37 cellular contexts compared by ENCODE assay signal in the genomic region with DNA sequence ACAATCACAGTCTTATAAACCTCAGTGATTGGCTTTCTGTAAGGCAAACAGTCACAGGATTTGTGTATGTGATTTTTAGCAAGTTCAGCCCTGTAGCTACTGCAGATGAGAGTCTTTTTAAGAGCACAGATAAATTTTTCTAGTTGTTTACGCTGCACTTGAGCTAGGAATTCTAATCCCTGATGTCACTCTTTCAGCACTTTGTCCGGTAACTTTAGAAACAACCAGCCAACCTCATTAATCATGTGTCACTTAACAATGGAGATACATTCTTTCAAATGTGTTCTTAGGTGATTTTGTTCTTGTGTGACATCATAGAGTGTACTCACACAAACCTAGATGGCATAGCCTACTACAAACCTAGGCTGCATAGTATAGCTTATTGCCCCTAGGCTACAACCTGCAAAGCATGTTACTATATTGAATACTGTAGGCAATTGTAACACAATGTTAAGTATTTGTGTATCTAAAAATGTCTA. TPM values are rescaled to one million over a fixed set of nuclear protein-coding genes. Genes with fewer than 3 reads are reported as not detected.
A peak's percentile ranks its signal among the peaks of the same experiment; 100 is the strongest.
DNase-seq lines count a peak whose midpoint lies in the region; ATAC-seq and TF ChIP-seq lines count a peak whose summit lies in the region.
"Had no signal": no experiment of that assay in that cellular context is flagged by ENCODE, and none has a peak within 500 bp of the region (broad histone marks: within the 10 kb centered on the region; RNA-seq: fewer than 3 reads in every experiment).

No MANE protein-coding gene starts in this region.

- POLR2A ChIA-PET in HEK293T (lab: Yijun Ruan, JAX) = interaction anchor here (0.7 kb wide), 1 partner anchor 496 kb away, joined by 3 read pairs; no protein-coding TSS in a partner anchor

- DNase-seq in Right ventricle myocardium inferior (ENCODE audit: missing footprints) (no peak), right cardiac atrium (no peak), HEK293T (ENCODE audit: extremely low spot score) (no peak), renal cortical epithelial cell (ENCODE audit: low read depth) (peak; percentile 2), prostate gland (ENCODE audit: low spot score) (no peak), coronary artery (ENCODE audit: low spot score) (no peak), glutamatergic neuron (no peak)
- DNase-seq: activated CD4-positive, alpha-beta memory T cell treated with anti-CD3 and anti-CD28 coated beads for 36 hours; activated CD4-positive, CD25-positive, alpha-beta regulatory T cell; activated CD8-positive, alpha-beta memory T cell treated with anti-CD3 and anti-CD28 coated beads, Interleukin-2, amount 50 U/mL, for 4 hours; amygdala; BE2C; colonic mucosa; DMS79 treated with DMSO at 0.1 percent for 48 hours; effector memory CD4-positive, alpha-beta T cell; foreskin keratinocyte; GF-D8; KBM-7; MM.1S; naive B cell; NCI-H146; NCI-H69; psoas muscle; stimulated activated naive CD8-positive, alpha-beta T cell treated with anti-CD3 and anti-CD28 coated beads, Interleukin-15, amount 100 ng/mL, for 72 hours; T-helper 1 cell; tibial artery had no signal

- H3K36me3 Mint-ChIP-seq in glutamatergic neuron (ENCODE audit: unreplicated experiment) = no peaks in the 10 kb centered on the region
- H3K36me3 Mint-ChIP-seq: activated CD4-positive, alpha-beta memory T cell treated with anti-CD3 and anti-CD28 coated beads for 36 hours; activated naive CD4-positive, alpha-beta T cell treated with anti-CD3 and anti-CD28 coated beads, Interleukin-2, amount 50 U/mL, for 24 hours; mesothelial cell of epicardium; naive B cell had no signal

- no peaks in the 10 kb centered on the region for H3K9me3 ChIP-seq in right cardiac atrium (ENCODE audit: control insufficient read depth, low read length)
- H3K9me3 ChIP-seq in prostate gland = no peaks in the 10 kb centered on the region
- H3K9me3 ChIP-seq: BE2C, colonic mucosa, esophagus muscularis mucosa, psoas muscle, SJSA1, tibial artery had no signal

- ATAC-seq in Right ventricle myocardium inferior (peak; percentile 76), right cardiac atrium (no peak), esophagus mucosa (peak; percentile 50)
- ATAC-seq: activated T-helper 17 cell treated with anti-CD3 and anti-CD28 coated beads, Interleukin-2, amount 50 U/mL, for 72 hours; foreskin keratinocyte; left lobe of liver; stimulated activated naive CD8-positive, alpha-beta T cell treated with anti-CD3 and anti-CD28 coated beads, Interleukin-15, amount 100 ng/mL, for 72 hours had no signal

- H3K4me3 Mint-ChIP-seq in glutamatergic neuron (ENCODE audit: unreplicated experiment) = no peak overlapping the region
- H3K4me3 Mint-ChIP-seq: activated CD4-positive, alpha-beta memory T cell treated with anti-CD3 and anti-CD28 coated beads for 36 hours; activated naive CD4-positive, alpha-beta T cell treated with anti-CD3 and anti-CD28 coated beads, Interleukin-2, amount 50 U/mL, for 24 hours; activated T-helper 17 cell treated with anti-CD3 and anti-CD28 coated beads, Interleukin-2, amount 50 U/mL, for 72 hours; mesothelial cell of epicardium; naive B cell; stimulated activated naive CD8-positive, alpha-beta T cell treated with anti-CD3 and anti-CD28 coated beads, Interleukin-15, amount 100 ng/mL, for 72 hours had no signal

- H3K4me1 Mint-ChIP-seq in glutamatergic neuron (ENCODE audit: low read depth, unreplicated experiment) = peaks cover 7% of the 10 kb centered on the region
- H3K4me1 Mint-ChIP-seq: activated naive CD4-positive, alpha-beta T cell treated with anti-CD3 and anti-CD28 coated beads, Interleukin-2, amount 50 U/mL, for 24 hours; activated T-helper 17 cell treated with anti-CD3 and anti-CD28 coated beads, Interleukin-2, amount 50 U/mL, for 72 hours; naive B cell had no signal

- H3K4me3 ChIP-seq in right cardiac atrium (ENCODE audit: low read length) (no peak overlapping the region), prostate gland (no peak overlapping the region), coronary artery (no peak overlapping the region)
- H3K4me3 ChIP-seq: colonic mucosa, esophagus muscularis mucosa, psoas muscle, SJSA1, skin epidermis, tibial artery had no signal

- H3K27ac Mint-ChIP-seq in glutamatergic neuron (ENCODE audit: unreplicated experiment) = no peak overlapping the region
- H3K27ac Mint-ChIP-seq: activated CD4-positive, alpha-beta memory T cell treated with anti-CD3 and anti-CD28 coated beads for 36 hours; activated naive CD4-positive, alpha-beta T cell treated with anti-CD3 and anti-CD28 coated beads, Interleukin-2, amount 50 U/mL, for 24 hours; activated T-helper 17 cell treated with anti-CD3 and anti-CD28 coated beads, Interleukin-2, amount 50 U/mL, for 72 hours; mesothelial cell of epicardium; naive B cell; stimulated activated naive CD8-positive, alpha-beta T cell treated with anti-CD3 and anti-CD28 coated beads, Interleukin-15, amount 100 ng/mL, for 72 hours had no signal

- 27% methylated on average over 2 of the region's 2 CpGs for WGBS in right cardiac atrium
- 31% methylated on average over 2 of the region's 2 CpGs for WGBS in prostate gland

- H3K9me3 Mint-ChIP-seq in glutamatergic neuron (ENCODE audit: unreplicated experiment) = peaks cover 2% of the 10 kb centered on the region
- H3K9me3 Mint-ChIP-seq: activated CD4-positive, alpha-beta memory T cell treated with anti-CD3 and anti-CD28 coated beads for 36 hours; activated naive CD4-positive, alpha-beta T cell treated with anti-CD3 and anti-CD28 coated beads, Interleukin-2, amount 50 U/mL, for 24 hours; activated T-helper 17 cell treated with anti-CD3 and anti-CD28 coated beads, Interleukin-2, amount 50 U/mL, for 72 hours; stimulated activated naive CD8-positive, alpha-beta T cell treated with anti-CD3 and anti-CD28 coated beads, Interleukin-15, amount 100 ng/mL, for 72 hours had no signal

- H3K36me3 ChIP-seq in prostate gland = no peaks in the 10 kb centered on the region
- H3K36me3 ChIP-seq: BE2C, colonic mucosa, esophagus muscularis mucosa, SJSA1, tibial artery had no signal

- no peaks in the 10 kb centered on the region for H3K27me3 ChIP-seq in right cardiac atrium (ENCODE audit: control insufficient read depth, insufficient read depth)
- no peaks in the 10 kb centered on the region for H3K27me3 ChIP-seq in prostate gland (replicated peaks; ENCODE audit: insufficient read depth)
- H3K27me3 ChIP-seq: BE2C, colonic mucosa, esophagus muscularis mucosa, foreskin keratinocyte, SJSA1, tibial artery had no signal

- H3K27ac ChIP-seq in right cardiac atrium (ENCODE audit: low read length) = no peak overlapping the region
- H3K27ac ChIP-seq in prostate gland = no peak overlapping the region
- no peak overlapping the region for H3K27ac ChIP-seq in coronary artery
- H3K27ac ChIP-seq: colonic mucosa, esophagus muscularis mucosa, foreskin keratinocyte, psoas muscle, SJSA1, skin epidermis, tibial artery had no signal

- no peak for TF ChIP-seq POLR2A in prostate gland (IDR thresholded peaks at IDR 0.05)

- no peaks in the 10 kb centered on the region for H3K4me1 ChIP-seq in right cardiac atrium (ENCODE audit: control insufficient read depth, insufficient read depth, low read length)
- no peaks in the 10 kb centered on the region for H3K4me1 ChIP-seq in prostate gland (replicated peaks)
- H3K4me1 ChIP-seq: BE2C, colonic mucosa, foreskin keratinocyte, psoas muscle, SJSA1, tibial artery had no signal

- no peak for TF ChIP-seq CTCF in prostate gland (IDR thresholded peaks at IDR 0.05)
- TF ChIP-seq CTCF in coronary artery (IDR thresholded peaks at IDR 0.05) = no peak
- no peak for TF ChIP-seq CTCF in glutamatergic neuron (IDR thresholded peaks at IDR 0.05; ENCODE audit: partially characterized antibody, unreplicated experiment)

- CTCF ChIA-PET in HEK293T (lab: Yijun Ruan, JAX) = interaction anchor here (1.0 kb wide), 1 partner anchor 14 kb away, joined by 4 read pairs; no protein-coding TSS in a partner anchor

- intact Hi-C loops in Right ventricle myocardium inferior (cut with DNase I) (loop anchor here (10.0 kb wide), 1 partner anchor 69 kb away; no protein-coding TSS in a partner anchor), right cardiac atrium (cut with DNase I) (no loop called here), prostate gland (cut with DNase I) (no loop called here)

- H3K27me3 Mint-ChIP-seq in glutamatergic neuron (ENCODE audit: unreplicated experiment) = no peaks in the 10 kb centered on the region
- H3K27me3 Mint-ChIP-seq: stimulated activated naive CD8-positive, alpha-beta T cell treated with anti-CD3 and anti-CD28 coated beads, Interleukin-15, amount 100 ng/mL, for 72 hours had no signal

TF ChIP-seq in HEK293T, 16 proteins besides CTCF, POLR2A, EP300 and RAD21:
- TF ChIP-seq, protein P1, sequence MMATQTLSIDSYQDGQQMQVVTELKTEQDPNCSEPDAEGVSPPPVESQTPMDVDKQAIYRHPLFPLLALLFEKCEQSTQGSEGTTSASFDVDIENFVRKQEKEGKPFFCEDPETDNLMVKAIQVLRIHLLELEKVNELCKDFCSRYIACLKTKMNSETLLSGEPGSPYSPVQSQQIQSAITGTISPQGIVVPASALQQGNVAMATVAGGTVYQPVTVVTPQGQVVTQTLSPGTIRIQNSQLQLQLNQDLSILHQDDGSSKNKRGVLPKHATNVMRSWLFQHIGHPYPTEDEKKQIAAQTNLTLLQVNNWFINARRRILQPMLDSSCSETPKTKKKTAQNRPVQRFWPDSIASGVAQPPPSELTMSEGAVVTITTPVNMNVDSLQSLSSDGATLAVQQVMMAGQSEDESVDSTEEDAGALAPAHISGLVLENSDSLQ (IDR thresholded peaks at IDR 0.05) = 0 out of 2 replicates have a peak, but pooled peaks have one; percentile 15
- TF ChIP-seq L3MBTL2 (conservative IDR thresholded peaks at IDR 0.05) = no peak

RNA-seq across cellular contexts. Expression of a gene that starts 36.8 kb away (rescaled TPM):
- total RNA-seq in Right ventricle myocardium inferior (not detected), right cardiac atrium (not detected), esophagus mucosa (not detected), renal cortical epithelial cell (not detected in 2 replicates), prostate gland (1 to 10 TPM in 1 of 2 donors, not detected in 1; 1.4 TPM), glutamatergic neuron (ENCODE audit: unreplicated experiment) (not detected)
- not detected for polyA plus RNA-seq in right cardiac atrium
- total RNA-seq: activated CD4-positive, alpha-beta memory T cell treated with anti-CD3 and anti-CD28 coated beads for 36 hours; activated T-helper 17 cell treated with anti-CD3 and anti-CD28 coated beads, Interleukin-2, amount 50 U/mL, for 72 hours; bronchial epithelial cell; colonic mucosa; esophagus muscularis mucosa; foreskin keratinocyte; H4; HT1080; left lobe of liver; mesothelial cell of epicardium; psoas muscle; SJSA1 had no signal
- polyA plus RNA-seq: foreskin keratinocyte, psoas muscle had no signal

Comparison
In these comparisons a context has a peak if more than half of its experiments do, and no peak if none do; other contexts are left out.
1. ATAC-seq: peak in Right ventricle myocardium inferior (single experiment) and esophagus mucosa (single experiment); none in right cardiac atrium (0 of 2).